ENCODE assay signal across 28 cellular contexts in the genomic region with DNA sequence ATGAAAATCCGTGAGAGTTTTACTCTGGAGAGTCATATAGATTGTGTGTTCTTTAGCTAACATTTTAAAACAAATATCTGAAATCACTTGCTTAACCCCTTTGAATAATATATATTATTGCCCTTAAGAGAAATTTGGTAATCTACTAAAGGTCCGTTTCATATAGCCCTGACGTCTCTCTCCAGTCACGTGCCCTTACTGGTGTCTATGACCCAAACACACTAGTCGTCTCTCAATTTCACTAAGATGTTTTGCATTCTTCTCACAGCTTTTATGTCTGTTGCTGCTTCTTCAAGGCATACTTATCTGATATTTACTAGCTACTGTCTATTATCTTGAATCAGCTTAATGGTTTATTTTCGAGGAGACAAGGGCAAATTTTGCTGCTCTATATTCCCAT.
"Had no signal": no experiment of that assay in that cellular context is flagged by ENCODE, and none has a peak within 500 bp of the region (broad histone marks: within the 10 kb centered on the region; RNA-seq: fewer than 3 reads in every experiment).

No MANE protein-coding gene starts in this region.

- FAIRE-seq: colon, endometrium, endothelial cell of umbilical vein, frontal cortex had no signal

- H3K27ac ChIP-seq: colonic mucosa, coronary artery, dorsolateral prefrontal cortex, epithelial cell of prostate, esophagus muscularis mucosa, esophagus squamous epithelium, foreskin keratinocyte, gastrocnemius medialis, gastroesophageal sphincter, heart left ventricle, heart right ventricle had no signal

- H3K36me3 ChIP-seq: colonic mucosa, esophagus muscularis mucosa, esophagus squamous epithelium, gastrocnemius medialis, gastroesophageal sphincter, heart left ventricle, heart right ventricle had no signal

- DNase-seq: colonic mucosa; cortex of kidney; dermis blood vessel endothelial cell; dorsolateral prefrontal cortex; effector CD4-positive, alpha-beta T cell; effector CD8-positive, alpha-beta T cell; effector memory CD4-positive, alpha-beta T cell; effector memory CD8-positive, alpha-beta T cell; endodermal cell; erythroblast; esophagus squamous epithelium; foreskin fibroblast; foreskin keratinocyte; foreskin melanocyte; gastrocnemius medialis; glutamatergic neuron; head of caudate nucleus; heart left ventricle; heart right ventricle had no signal

- ATAC-seq: effector memory CD8-positive, alpha-beta T cell; esophagus mucosa; foreskin keratinocyte; gastrocnemius medialis; gastroesophageal sphincter; heart left ventricle; heart right ventricle had no signal

- H3K4me3 ChIP-seq: colonic mucosa, coronary artery, dorsolateral prefrontal cortex, esophagus muscularis mucosa, esophagus squamous epithelium, gastrocnemius medialis, gastroesophageal sphincter, heart left ventricle, heart right ventricle had no signal

- H3K4me1 ChIP-seq: colonic mucosa, esophagus muscularis mucosa, esophagus squamous epithelium, foreskin keratinocyte, gastrocnemius medialis, gastroesophageal sphincter, heart left ventricle, heart right ventricle had no signal

- H3K9me3 ChIP-seq: colonic mucosa, esophagus muscularis mucosa, esophagus squamous epithelium, gastrocnemius medialis, gastroesophageal sphincter, heart left ventricle had no signal

- H3K27me3 ChIP-seq: colonic mucosa, esophagus muscularis mucosa, esophagus squamous epithelium, foreskin keratinocyte, gastrocnemius medialis, gastroesophageal sphincter, heart left ventricle, heart right ventricle had no signal
